ENCODE assay signal across 35 cellular contexts in the genomic region with DNA sequence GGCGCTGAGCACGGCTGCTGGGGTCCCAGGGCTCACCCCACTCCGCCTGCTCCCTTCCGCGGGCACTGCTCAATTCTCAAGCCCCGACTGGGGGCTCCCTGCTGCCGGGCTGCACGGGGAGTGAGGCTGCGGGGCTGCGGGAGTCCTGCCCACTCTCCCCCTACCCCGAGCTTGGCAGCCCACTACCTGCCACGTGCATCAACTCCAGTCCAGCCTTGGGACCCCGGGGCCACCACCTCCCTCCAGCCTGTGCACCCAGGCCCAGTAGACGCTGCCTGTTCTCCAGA. TPM values are rescaled to one million over a fixed set of nuclear protein-coding genes. Genes with fewer than 3 reads are reported as not detected.
"Had no signal": no experiment of that assay in that cellular context is flagged by ENCODE, and none has a peak within 500 bp of the region (broad histone marks: within the 10 kb centered on the region; RNA-seq: fewer than 3 reads in every experiment).

No MANE protein-coding gene starts in this region.

- H3K4me3 Mint-ChIP-seq: activated CD4-positive, alpha-beta memory T cell treated with anti-CD3 and anti-CD28 coated beads, Interleukin-2, amount 10 ng/mL, durations not matched to agents 7 days and 5 days; activated CD8-positive, alpha-beta memory T cell treated with anti-CD3 and anti-CD28 coated beads, Interleukin-2, amount 10 ng/mL, durations not matched to agents 7 days and 5 days; activated naive CD4-positive, alpha-beta T cell treated with anti-CD3 and anti-CD28 coated beads, Interleukin-2, amount 50 U/mL, for 24 hours; activated naive CD8-positive, alpha-beta T cell treated with anti-CD3 and anti-CD28 coated beads, Interleukin-2, amount 10 ng/mL, durations not matched to agents 7 days and 5 days had no signal

- DNase-seq: activated CD4-positive, alpha-beta memory T cell treated with anti-CD3 and anti-CD28 coated beads, Interleukin-2, amount 10 ng/mL, durations not matched to agents 7 days and 5 days; activated CD4-positive, alpha-beta T cell treated with anti-CD3 and anti-CD28 coated beads for 1 hour; activated CD4-positive, alpha-beta T cell treated with anti-CD3 and anti-CD28 coated beads for 48 hours; activated CD4-positive, CD25-positive, alpha-beta regulatory T cell; activated CD8-positive, alpha-beta memory T cell treated with anti-CD3 and anti-CD28 coated beads for 24 hours; activated CD8-positive, alpha-beta memory T cell treated with anti-CD3 and anti-CD28 coated beads, Interleukin-2, amount 10 ng/mL, durations not matched to agents 7 days and 5 days; activated CD8-positive, alpha-beta memory T cell treated with anti-CD3 and anti-CD28 coated beads, Interleukin-2, amount 50 U/mL, for 48 hours; activated effector memory CD4-positive, alpha-beta T cell treated with Interleukin-2 at 50 U/mL for 16 hours; activated naive CD8-positive, alpha-beta T cell treated with anti-CD3 and anti-CD28 coated beads, Interleukin-2, amount 10 ng/mL, durations not matched to agents 7 days and 5 days; activated T-cell treated with anti-CD3 and anti-CD28 coated beads, Interleukin-2, amount 50 U/mL, for 48 hours; amygdala; NCI-H1092 treated with DMSO at 0.1 percent for 48 hours; NCI-H1417; NCI-H146; NCI-H187; NCI-H2029 treated with DMSO at 0.1 percent for 48 hours; NCI-H2107; NCI-H2171; NCI-H510A; NCI-H526; NCI-H748 treated with DMSO at 0.1 percent for 48 hours; NK-92 treated with Interleukin-12 subunit alpha and Interleukin-12 subunit beta, amount 100 ng/mL, for 24 hours; PC-9; Right ventricle myocardium superior; SW 1271; T-helper 1 cell; T-helper 2 cell; T-helper 9 cell had no signal

- H3K36me3 Mint-ChIP-seq: activated CD8-positive, alpha-beta memory T cell treated with anti-CD3 and anti-CD28 coated beads, Interleukin-2, amount 10 ng/mL, durations not matched to agents 7 days and 5 days; activated naive CD4-positive, alpha-beta T cell treated with anti-CD3 and anti-CD28 coated beads, Interleukin-2, amount 50 U/mL, for 24 hours; activated naive CD8-positive, alpha-beta T cell treated with anti-CD3 and anti-CD28 coated beads, Interleukin-2, amount 10 ng/mL, durations not matched to agents 7 days and 5 days had no signal

- H3K4me3 ChIP-seq: ascending aorta, breast epithelium, PC-9 had no signal

- H3K4me1 Mint-ChIP-seq: activated CD4-positive, alpha-beta memory T cell treated with anti-CD3 and anti-CD28 coated beads, Interleukin-2, amount 10 ng/mL, durations not matched to agents 7 days and 5 days; activated CD8-positive, alpha-beta memory T cell treated with anti-CD3 and anti-CD28 coated beads, Interleukin-2, amount 10 ng/mL, durations not matched to agents 7 days and 5 days; activated naive CD4-positive, alpha-beta T cell treated with anti-CD3 and anti-CD28 coated beads, Interleukin-2, amount 50 U/mL, for 24 hours; activated naive CD8-positive, alpha-beta T cell treated with anti-CD3 and anti-CD28 coated beads, Interleukin-2, amount 10 ng/mL, durations not matched to agents 7 days and 5 days had no signal

- H3K27ac ChIP-seq: ascending aorta, breast epithelium, PC-9, RWPE1, VCaP had no signal

- ATAC-seq: activated CD8-positive, alpha-beta memory T cell treated with anti-CD3 and anti-CD28 coated beads, Interleukin-2, amount 10 ng/mL, durations not matched to agents 7 days and 5 days had no signal

- H3K9me3 ChIP-seq: ascending aorta, breast epithelium had no signal

- H3K4me2 ChIP-seq: PC-9 had no signal

- H3K9me3 Mint-ChIP-seq: activated CD4-positive, alpha-beta memory T cell treated with anti-CD3 and anti-CD28 coated beads, Interleukin-2, amount 10 ng/mL, durations not matched to agents 7 days and 5 days; activated naive CD4-positive, alpha-beta T cell treated with anti-CD3 and anti-CD28 coated beads, Interleukin-2, amount 50 U/mL, for 24 hours; activated naive CD8-positive, alpha-beta T cell treated with anti-CD3 and anti-CD28 coated beads, Interleukin-2, amount 10 ng/mL, durations not matched to agents 7 days and 5 days had no signal

- H3K27ac Mint-ChIP-seq: activated CD4-positive, alpha-beta memory T cell treated with anti-CD3 and anti-CD28 coated beads, Interleukin-2, amount 10 ng/mL, durations not matched to agents 7 days and 5 days; activated CD8-positive, alpha-beta memory T cell treated with anti-CD3 and anti-CD28 coated beads, Interleukin-2, amount 10 ng/mL, durations not matched to agents 7 days and 5 days; activated naive CD4-positive, alpha-beta T cell treated with anti-CD3 and anti-CD28 coated beads, Interleukin-2, amount 50 U/mL, for 24 hours; activated naive CD8-positive, alpha-beta T cell treated with anti-CD3 and anti-CD28 coated beads, Interleukin-2, amount 10 ng/mL, durations not matched to agents 7 days and 5 days had no signal

- H3K4me1 ChIP-seq: ascending aorta had no signal

- H3K27me3 ChIP-seq: ascending aorta had no signal

- H3K36me3 ChIP-seq: ascending aorta, breast epithelium had no signal

RNA-seq across cellular contexts. Expression of a gene that starts 43.3 kb away (rescaled TPM):
- total RNA-seq: activated CD4-positive, alpha-beta memory T cell treated with anti-CD3 and anti-CD28 coated beads, Interleukin-2, amount 10 ng/mL, durations not matched to agents 7 days and 5 days; activated CD8-positive, alpha-beta memory T cell treated with anti-CD3 and anti-CD28 coated beads, Interleukin-2, amount 10 ng/mL, durations not matched to agents 7 days and 5 days; activated naive CD8-positive, alpha-beta T cell treated with anti-CD3 and anti-CD28 coated beads, Interleukin-2, amount 10 ng/mL, durations not matched to agents 7 days and 5 days; ascending aorta; breast epithelium; M059J; OCI-LY7; PC-9 had no signal

RNA-seq across cellular contexts. Expression of a gene that starts 47.6 kb away (rescaled TPM):
- total RNA-seq: M059J, PC-9 had no signal
